ENCODE assay signal across 13 cellular contexts in the genomic region with DNA sequence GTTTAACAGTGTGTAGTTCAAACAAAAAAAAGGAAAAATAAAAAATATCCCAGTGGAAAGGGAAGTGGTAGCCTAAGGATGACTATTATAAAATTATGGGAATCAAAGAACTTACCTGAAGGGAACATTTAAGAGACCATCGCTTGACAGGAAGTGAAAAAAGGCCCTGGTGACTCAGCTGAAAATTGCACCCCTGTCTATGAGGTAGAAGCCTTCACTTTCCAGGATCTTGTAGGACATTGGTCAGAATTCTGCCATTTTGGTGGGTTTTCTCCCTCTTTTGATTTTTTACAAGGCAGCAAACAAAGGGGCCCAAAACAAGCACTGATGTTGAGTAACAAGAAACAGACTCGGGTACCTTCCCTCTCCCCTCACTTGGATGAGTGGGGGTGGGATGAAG. TPM values are rescaled to one million over a fixed set of nuclear protein-coding genes. Genes with fewer than 3 reads are reported as not detected.
DNase-seq lines count a peak whose midpoint lies in the region; ATAC-seq and TF ChIP-seq lines count a peak whose summit lies in the region.
"Had no signal": no experiment of that assay in that cellular context is flagged by ENCODE, and none has a peak within 500 bp of the region (broad histone marks: within the 10 kb centered on the region; RNA-seq: fewer than 3 reads in every experiment).

No MANE protein-coding gene starts in this region.

- peaks cover 79% of the 10 kb centered on the region for H3K36me3 Mint-ChIP-seq in T-helper 2 cell treated with Interferon-gamma antibody and Interleukin-4, amounts not matched to agents 5 μg/mL and 100 μg/mL, for 36 hours (ENCODE audit: low read depth)
- H3K36me3 Mint-ChIP-seq in WTC11 (peaks cover 93% of the 10 kb centered on the region), immature natural killer cell (peaks cover 13 to 73% (median 56%) of the 10 kb centered on the region in 3 donors)
- peaks cover 49% of the 10 kb centered on the region for H3K36me3 Mint-ChIP-seq in stimulated activated memory B cell treated with anti-CD40 and anti-IgM and Interleukin-4, amounts not matched to agents 10 μg/mL and 1 μg/mL and 100 μg/mL, for 72 hours

- H3K9me3 Mint-ChIP-seq in T-helper 2 cell treated with Interferon-gamma antibody and Interleukin-4, amounts not matched to agents 5 μg/mL and 100 μg/mL, for 36 hours: no peaks in the 10 kb centered on the region
- H3K9me3 Mint-ChIP-seq in WTC11: no peaks in the 10 kb centered on the region
- H3K9me3 Mint-ChIP-seq in immature natural killer cell: no peaks in the 10 kb centered on the region
- H3K9me3 Mint-ChIP-seq in stimulated activated memory B cell treated with anti-CD40 and anti-IgM and Interleukin-4, amounts not matched to agents 10 μg/mL and 1 μg/mL and 100 μg/mL, for 72 hours: no peaks in the 10 kb centered on the region

- peak overlapping the region in 2 of 4 donors; percentile 50 to 51 for H3K27ac ChIP-seq in esophagus squamous epithelium
- H3K27ac ChIP-seq: upper lobe of right lung had no signal

- TF ChIP-seq CTCF in WTC11 (IDR thresholded peaks at IDR 0.05) (no peak), esophagus squamous epithelium (IDR thresholded peaks at IDR 0.05) (no peak)

- WGBS in esophagus squamous epithelium, 2 donors: 60 to 69% methylated on average over 2 of the region's 2 CpGs

- no peaks in the 10 kb centered on the region for H3K9me3 ChIP-seq in esophagus squamous epithelium
- H3K9me3 ChIP-seq: upper lobe of right lung had no signal

- H3K4me1 Mint-ChIP-seq in T-helper 2 cell treated with Interferon-gamma antibody and Interleukin-4, amounts not matched to agents 5 μg/mL and 100 μg/mL, for 36 hours (ENCODE audit: low read depth): peaks cover 47% of the 10 kb centered on the region
- peaks cover 40% of the 10 kb centered on the region for H3K4me1 Mint-ChIP-seq in WTC11
- peaks cover 25 to 58% of the 10 kb centered on the region in 2 donors for H3K4me1 Mint-ChIP-seq in immature natural killer cell
- H3K4me1 Mint-ChIP-seq in stimulated activated memory B cell treated with anti-CD40 and anti-IgM and Interleukin-4, amounts not matched to agents 10 μg/mL and 1 μg/mL and 100 μg/mL, for 72 hours: peaks cover 11% of the 10 kb centered on the region

- H3K27ac Mint-ChIP-seq in T-helper 2 cell treated with Interferon-gamma antibody and Interleukin-4, amounts not matched to agents 5 μg/mL and 100 μg/mL, for 36 hours: peak overlapping the region; percentile 59
- H3K27ac Mint-ChIP-seq in WTC11: peak overlapping the region; percentile 91
- peak overlapping the region in 4 of 6 donors; percentile 57 to 79 (median 76) for H3K27ac Mint-ChIP-seq in immature natural killer cell
- H3K27ac Mint-ChIP-seq in stimulated activated memory B cell treated with anti-CD40 and anti-IgM and Interleukin-4, amounts not matched to agents 10 μg/mL and 1 μg/mL and 100 μg/mL, for 72 hours: peak overlapping the region; percentile 51

- no peak overlapping the region for H3K4me3 Mint-ChIP-seq in T-helper 2 cell treated with Interferon-gamma antibody and Interleukin-4, amounts not matched to agents 5 μg/mL and 100 μg/mL, for 36 hours
- H3K4me3 Mint-ChIP-seq in WTC11: no peak overlapping the region
- no peak overlapping the region for H3K4me3 Mint-ChIP-seq in immature natural killer cell
- no peak overlapping the region for H3K4me3 Mint-ChIP-seq in stimulated activated memory B cell treated with anti-CD40 and anti-IgM and Interleukin-4, amounts not matched to agents 10 μg/mL and 1 μg/mL and 100 μg/mL, for 72 hours

- peaks cover 0 to 44% (median 4%) of the 10 kb centered on the region in 3 donors for H3K4me1 ChIP-seq in esophagus squamous epithelium

- intact Hi-C loops in esophagus squamous epithelium (cut with DNase I): no loop called here

- DNase-seq in T-helper 2 cell treated with Interferon-gamma antibody and Interleukin-4, amounts not matched to agents 5 μg/mL and 100 μg/mL, for 36 hours (ENCODE audit: low spot score): no peak
- DNase-seq in T-helper 2 cell: no peak
- DNase-seq in WTC11 (ENCODE audit: low spot score): no peak
- no peak for DNase-seq in immature natural killer cell
- DNase-seq in NCI-H1436 (lab: John Stamatoyannopoulos, UW): no peak
- no peak for DNase-seq in esophagus squamous epithelium (lab: John Stamatoyannopoulos, UW)
- DNase-seq in activated effector memory CD4-positive, alpha-beta T cell treated with anti-CD3 and anti-CD28 coated beads, Interleukin-2, amount 50 U/mL, for 16 hours: no peak
- DNase-seq: amniotic stem cell, NCI-H524, upper lobe of right lung had no signal

- POLR2A ChIA-PET in WTC11 (lab: Charles Lee): interaction anchor here (1.2 kb wide), 1 partner anchor 9 kb away, joined by 6 read pairs; no protein-coding TSS in a partner anchor

- no peaks in the 10 kb centered on the region for H3K27me3 Mint-ChIP-seq in T-helper 2 cell treated with Interferon-gamma antibody and Interleukin-4, amounts not matched to agents 5 μg/mL and 100 μg/mL, for 36 hours (ENCODE audit: low read depth)
- H3K27me3 Mint-ChIP-seq in WTC11 (ENCODE audit: low read depth) (no peaks in the 10 kb centered on the region), immature natural killer cell (ENCODE audit: low read depth in 3 of 3) (peaks cover 2 to 3% (median 2%) of the 10 kb centered on the region in 3 donors)
- no peaks in the 10 kb centered on the region for H3K27me3 Mint-ChIP-seq in stimulated activated memory B cell treated with anti-CD40 and anti-IgM and Interleukin-4, amounts not matched to agents 10 μg/mL and 1 μg/mL and 100 μg/mL, for 72 hours

- ATAC-seq in WTC11: no peak
- no peak for ATAC-seq in stimulated activated memory B cell treated with anti-CD40 and anti-IgM and Interleukin-4, amounts not matched to agents 10 μg/mL and 1 μg/mL and 100 μg/mL, for 72 hours

- no peak overlapping the region for H3K4me3 ChIP-seq in esophagus squamous epithelium
- H3K4me3 ChIP-seq: upper lobe of right lung had no signal

- H3K27me3 ChIP-seq in esophagus squamous epithelium: no peaks in the 10 kb centered on the region
- H3K27me3 ChIP-seq: upper lobe of right lung had no signal

- CTCF ChIA-PET in WTC11 (lab: Charles Lee): no interaction called here

- H3K36me3 ChIP-seq in esophagus squamous epithelium: peaks cover 44 to 100% (median 82%) of the 10 kb centered on the region in 3 donors

- TF ChIP-seq POLR2A in esophagus squamous epithelium (IDR thresholded peaks at IDR 0.05): no peak

TF ChIP-seq in WTC11, 78 proteins besides CTCF, POLR2A, EP300 and RAD21:
- TF ChIP-seq, protein P1, sequence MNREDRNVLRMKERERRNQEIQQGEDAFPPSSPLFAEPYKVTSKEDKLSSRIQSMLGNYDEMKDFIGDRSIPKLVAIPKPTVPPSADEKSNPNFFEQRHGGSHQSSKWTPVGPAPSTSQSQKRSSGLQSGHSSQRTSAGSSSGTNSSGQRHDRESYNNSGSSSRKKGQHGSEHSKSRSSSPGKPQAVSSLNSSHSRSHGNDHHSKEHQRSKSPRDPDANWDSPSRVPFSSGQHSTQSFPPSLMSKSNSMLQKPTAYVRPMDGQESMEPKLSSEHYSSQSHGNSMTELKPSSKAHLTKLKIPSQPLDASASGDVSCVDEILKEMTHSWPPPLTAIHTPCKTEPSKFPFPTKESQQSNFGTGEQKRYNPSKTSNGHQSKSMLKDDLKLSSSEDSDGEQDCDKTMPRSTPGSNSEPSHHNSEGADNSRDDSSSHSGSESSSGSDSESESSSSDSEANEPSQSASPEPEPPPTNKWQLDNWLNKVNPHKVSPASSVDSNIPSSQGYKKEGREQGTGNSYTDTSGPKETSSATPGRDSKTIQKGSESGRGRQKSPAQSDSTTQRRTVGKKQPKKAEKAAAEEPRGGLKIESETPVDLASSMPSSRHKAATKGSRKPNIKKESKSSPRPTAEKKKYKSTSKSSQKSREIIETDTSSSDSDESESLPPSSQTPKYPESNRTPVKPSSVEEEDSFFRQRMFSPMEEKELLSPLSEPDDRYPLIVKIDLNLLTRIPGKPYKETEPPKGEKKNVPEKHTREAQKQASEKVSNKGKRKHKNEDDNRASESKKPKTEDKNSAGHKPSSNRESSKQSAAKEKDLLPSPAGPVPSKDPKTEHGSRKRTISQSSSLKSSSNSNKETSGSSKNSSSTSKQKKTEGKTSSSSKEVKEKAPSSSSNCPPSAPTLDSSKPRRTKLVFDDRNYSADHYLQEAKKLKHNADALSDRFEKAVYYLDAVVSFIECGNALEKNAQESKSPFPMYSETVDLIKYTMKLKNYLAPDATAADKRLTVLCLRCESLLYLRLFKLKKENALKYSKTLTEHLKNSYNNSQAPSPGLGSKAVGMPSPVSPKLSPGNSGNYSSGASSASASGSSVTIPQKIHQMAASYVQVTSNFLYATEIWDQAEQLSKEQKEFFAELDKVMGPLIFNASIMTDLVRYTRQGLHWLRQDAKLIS (CRISPR knock-in tag; IDR thresholded peaks at IDR 0.05; ENCODE audit: borderline replicate concordance): no peak

RNA-seq across cellular contexts. Expression of a gene that starts 15.6 kb away (rescaled TPM):
- total RNA-seq in WTC11 (2021) (399 to 507 TPM (median 489 TPM) in 3 replicates), esophagus squamous epithelium (100 to 1,000 TPM; 164 to 498 (median 214) TPM)
- 10 to 100 TPM; 25.9 to 59.1 (median 26.9) TPM for polyA plus RNA-seq in immature natural killer cell

RNA-seq across cellular contexts. Expression of a gene that starts 22.6 kb away (rescaled TPM):
- total RNA-seq in WTC11 (2021): 5.7 to 10.3 TPM (median 7.7 TPM) in 3 replicates
- polyA plus RNA-seq in immature natural killer cell: under 1 TPM in 1 of 3 donors, not detected in 2; 0.56 TPM
- 1 to 10 TPM; 1.1 to 9.6 (median 1.9) TPM for total RNA-seq in esophagus squamous epithelium

RNA-seq across cellular contexts. Expression of a gene that starts 35.5 kb away (rescaled TPM):
- total RNA-seq in WTC11 (2021) (3.1 to 3.3 TPM (median 3.2 TPM) in 3 replicates), esophagus squamous epithelium (not detected)
- not detected for polyA plus RNA-seq in immature natural killer cell
- total RNA-seq: mesenteric fat pad, upper lobe of right lung had no signal
- polyA plus RNA-seq: esophagus had no signal
